ENCODE assay signal across 8 cellular contexts in genomic region chr12:52280796-52281560, GRCh38. TPM values are rescaled to one million over a fixed set of nuclear protein-coding genes. Genes with fewer than 3 reads are reported as not detected.
A peak's percentile ranks its signal among the peaks of the same experiment; 100 is the strongest.
DNase-seq lines count a peak whose midpoint lies in the region; ATAC-seq and TF ChIP-seq lines count a peak whose summit lies in the region.

No MANE protein-coding gene starts in this region.

- no peaks in the 10 kb centered on the region for H3K36me3 ChIP-seq in left ventricle myocardium inferior

- H3K27me3 Mint-ChIP-seq in activated T-helper 17 cell treated with anti-CD3 and anti-CD28 coated beads, Interleukin-2, amount 50 U/mL, for 72 hours: peaks cover 18% of the 10 kb centered on the region
- H3K27me3 Mint-ChIP-seq in nephron progenitor cell (ENCODE audit: low read depth, poor library complexity): peaks cover 41% of the 10 kb centered on the region

- no peak overlapping the region for H3K27ac Mint-ChIP-seq in activated T-helper 17 cell treated with anti-CD3 and anti-CD28 coated beads, Interleukin-2, amount 50 U/mL, for 72 hours
- H3K27ac Mint-ChIP-seq in nephron progenitor cell: no peak overlapping the region

- peak overlapping the region; percentile 73 for H3K27ac ChIP-seq in adipose tissue (ENCODE audit: low read depth, low read length)
- H3K27ac ChIP-seq in left ventricle myocardium inferior (replicated peaks): peak overlapping the region; percentile 69
- peak overlapping the region in 15 of 21 experiments; percentile 18 to 87 (median 54) for H3K27ac ChIP-seq in skin epidermis

- peaks cover 31% of the 10 kb centered on the region for H3K27me3 ChIP-seq in left ventricle myocardium inferior (ENCODE audit: low read depth)

- peaks cover 30% of the 10 kb centered on the region for H3K4me1 ChIP-seq in left ventricle myocardium inferior

- no peaks in the 10 kb centered on the region for H3K36me3 Mint-ChIP-seq in activated T-helper 17 cell treated with anti-CD3 and anti-CD28 coated beads, Interleukin-2, amount 50 U/mL, for 72 hours (ENCODE audit: low read depth)
- no peaks in the 10 kb centered on the region for H3K36me3 Mint-ChIP-seq in nephron progenitor cell (ENCODE audit: low read depth)

- 68 to 72% (median 70%) methylated on average over 4 of the region's 4 CpGs for WGBS in adipose tissue, 3 donors

- no peaks in the 10 kb centered on the region for H3K9me3 Mint-ChIP-seq in activated T-helper 17 cell treated with anti-CD3 and anti-CD28 coated beads, Interleukin-2, amount 50 U/mL, for 72 hours
- no peaks in the 10 kb centered on the region for H3K9me3 Mint-ChIP-seq in nephron progenitor cell

- no peak for ATAC-seq in activated T-helper 17 cell treated with anti-CD3 and anti-CD28 coated beads, Interleukin-2, amount 50 U/mL, for 72 hours (replicated peaks)

- H3K4me1 Mint-ChIP-seq in activated T-helper 17 cell treated with anti-CD3 and anti-CD28 coated beads, Interleukin-2, amount 50 U/mL, for 72 hours: no peaks in the 10 kb centered on the region
- peaks cover 29% of the 10 kb centered on the region for H3K4me1 Mint-ChIP-seq in nephron progenitor cell

- TF ChIP-seq CTCF in left ventricle myocardium inferior (IDR thresholded peaks at IDR 0.05; ENCODE audit: borderline replicate concordance) (no peak), nephron progenitor cell (IDR thresholded peaks at IDR 0.05) (no peak)

- no peaks in the 10 kb centered on the region for H3K9me3 ChIP-seq in left ventricle myocardium inferior (replicated peaks)

- intact Hi-C loops in left ventricle myocardium inferior (cut with micrococcal nuclease): no loop called here

- no peak overlapping the region for H3K4me3 Mint-ChIP-seq in activated T-helper 17 cell treated with anti-CD3 and anti-CD28 coated beads, Interleukin-2, amount 50 U/mL, for 72 hours
- H3K4me3 Mint-ChIP-seq in nephron progenitor cell: no peak overlapping the region

- peak; percentile 94 for DNase-seq in GM04504 (ENCODE audit: low read depth)
- peak; percentile 40 for DNase-seq in left ventricle myocardium inferior
- no peak for DNase-seq in activated effector memory CD4-positive, alpha-beta T cell treated with Interleukin-2 at 50 U/mL for 16 hours
- no peak for DNase-seq in NCI-H187 treated with DMSO at 0.1 percent for 48 hours (lab: John Stamatoyannopoulos, UW)
- no peak for DNase-seq in nephron progenitor cell

- H3K4me3 ChIP-seq in left ventricle myocardium inferior (no peak overlapping the region), skin epidermis (no peak overlapping the region)

RNA-seq across cellular contexts. Expression of gene KRT86, which starts 6.5 kb away (rescaled TPM):
- 1 to 10 TPM in 1 of 3 donors, not detected in 2; 1.2 TPM for polyA plus RNA-seq in adipose tissue
- total RNA-seq in left ventricle myocardium inferior: not detected
- 1 to 10 TPM in 1 of 2 donors, under 1 TPM in 1; 0.56 to 2.1 TPM for total RNA-seq in activated T-helper 17 cell treated with anti-CD3 and anti-CD28 coated beads, Interleukin-2, amount 50 U/mL, for 72 hours

RNA-seq across cellular contexts. Expression of gene KRT81, which starts 10.4 kb away (rescaled TPM):
- under 1 TPM in 2 of 3 donors, not detected in 1; 0.04 to 0.34 TPM for polyA plus RNA-seq in adipose tissue
- not detected for total RNA-seq in left ventricle myocardium inferior
- total RNA-seq in activated T-helper 17 cell treated with anti-CD3 and anti-CD28 coated beads, Interleukin-2, amount 50 U/mL, for 72 hours: not detected

RNA-seq across cellular contexts. Expression of gene KRT83, which starts 40.2 kb away (rescaled TPM):
- polyA plus RNA-seq in adipose tissue: not detected
- total RNA-seq in left ventricle myocardium inferior: not detected
- not detected for total RNA-seq in activated T-helper 17 cell treated with anti-CD3 and anti-CD28 coated beads, Interleukin-2, amount 50 U/mL, for 72 hours

RNA-seq across cellular contexts. Expression of gene KRT7, which starts 47.9 kb away (rescaled TPM):
- 10 to 100 TPM in 2 of 3 donors, 1 to 10 TPM in 1; 9.5 to 51.5 (median 18.1) TPM for polyA plus RNA-seq in adipose tissue
- not detected for total RNA-seq in left ventricle myocardium inferior
- total RNA-seq in activated T-helper 17 cell treated with anti-CD3 and anti-CD28 coated beads, Interleukin-2, amount 50 U/mL, for 72 hours: 10 to 100 TPM in 1 of 2 donors, 1 to 10 TPM in 1; 7.6 to 12.5 TPM

Comparison
In these comparisons a context has a peak if more than half of its experiments do, and no peak if none do; other contexts are left out.
1. DNase-seq: peak in GM04504 (single experiment) and left ventricle myocardium inferior (single experiment); none in activated effector memory CD4-positive, alpha-beta T cell treated with Interleukin-2 at 50 U/mL for 16 hours (single experiment), NCI-H187 treated with DMSO at 0.1 percent for 48 hours (single experiment) and nephron progenitor cell (single experiment).
2. Peak in every context shown above with its lines, with median percentiles within 50 percentile points of each other: H3K27ac ChIP-seq.